16 cellular contexts compared by ENCODE assay signal in genomic region chr13:97296740-97297139, GRCh38.
DNase-seq lines count a peak whose midpoint lies in the region; ATAC-seq and TF ChIP-seq lines count a peak whose summit lies in the region.
"Had no signal": no experiment of that assay in that cellular context is flagged by ENCODE, and none has a peak within 500 bp of the region (broad histone marks: within the 10 kb centered on the region; RNA-seq: fewer than 3 reads in every experiment).

No MANE protein-coding gene starts in this region.

- H3K79me2 ChIP-seq in fibroblast of lung (ENCODE audit: control insufficient read depth, insufficient read depth, low read length), result peaks cover 34% of the 10 kb centered on the region

- peak overlapping the region; percentile 100 for H3K27ac ChIP-seq in Panc1 (ENCODE audit: low read length)
- H3K27ac ChIP-seq in fibroblast of lung (ENCODE audit: insufficient read depth, low read length), result peak overlapping the region; percentile 86
- H3K27ac ChIP-seq in transverse colon, result peak overlapping the region in 3 of 4 donors; percentile 0 to 70 (median 30)
- H3K27ac ChIP-seq: BLaER1 had no signal

- TF ChIP-seq POLR2A in transverse colon (IDR thresholded peaks at IDR 0.05), result no peak

- no peaks in the 10 kb centered on the region for H4K20me1 ChIP-seq in fibroblast of lung (ENCODE audit: control insufficient read depth, extremely low read depth, insufficient read depth, low read length)

- TF ChIP-seq CTCF in Panc1 (IDR thresholded peaks at IDR 0.05), result no peak
- no peak for TF ChIP-seq CTCF in fibroblast of lung (conservative IDR thresholded peaks at IDR 0.05 in 1 of 2, IDR thresholded peaks at IDR 0.05 in 1 of 2; ENCODE audit: low read depth in 1 of 2, low read length in 2 of 2)
- TF ChIP-seq CTCF in mucosa of descending colon (IDR thresholded peaks at IDR 0.05), result no peak
- no peak for TF ChIP-seq CTCF in transverse colon (IDR thresholded peaks at IDR 0.05)

- H3K9me3 ChIP-seq in Panc1 (ENCODE audit: control insufficient read depth, insufficient read depth, low read depth, low read length) (no peaks in the 10 kb centered on the region), fibroblast of lung (ENCODE audit: control insufficient read depth, insufficient read depth, low read depth, low read length) (no peaks in the 10 kb centered on the region), mucosa of descending colon (no peaks in the 10 kb centered on the region), transverse colon (no peaks in the 10 kb centered on the region)
- H3K9me3 ChIP-seq: BLaER1 had no signal

- no peak overlapping the region for H3K4me2 ChIP-seq in fibroblast of lung (ENCODE audit: extremely low read depth, insufficient read depth, low read length)
- H3K4me2 ChIP-seq: BLaER1, GM23338 had no signal

- BruUV-seq in Panc1 (replicated peaks; lab: Mats Ljungman, UMichigan), result no TSS peak

- no peak overlapping the region for H3K4me3 ChIP-seq in Panc1 (ENCODE audit: low read depth in 2 of 2, low read length in 2 of 2)
- no peak overlapping the region for H3K4me3 ChIP-seq in fibroblast of lung (replicated peaks in 1 of 4; ENCODE audit: control extremely low read depth in 1 of 4, insufficient read depth in 1 of 4, low read depth in 3 of 4, low read length in 4 of 4)
- H3K4me3 ChIP-seq in mucosa of descending colon, result no peak overlapping the region
- H3K4me3 ChIP-seq in transverse colon, result no peak overlapping the region
- H3K4me3 ChIP-seq: BLaER1, GM23338 had no signal

- in situ Hi-C loops in Panc1 (cut with HindIII; ENCODE audit: low pct_unique_long_range_greater_than_20kb, low sequenced_read_pairs), result no loop called here
- in situ Hi-C loops in transverse colon (cut with MboI; ENCODE audit: low pct_ligation_motif_present in 1 of 4, low pct_unique_long_range_greater_than_20kb in 1 of 4, low sequenced_read_pairs in 3 of 4), result no loop called here

- POLR2A ChIA-PET in Panc1 (lab: Charles Lee), result interaction anchor here (0.7 kb wide), 1 partner anchor 61 kb away, joined by 17 read pairs; no protein-coding TSS in a partner anchor

- no peak overlapping the region for H3K9ac ChIP-seq in fibroblast of lung (ENCODE audit: insufficient read depth, low read length)
- H3K9ac ChIP-seq: BLaER1 had no signal

- peaks cover 75% of the 10 kb centered on the region for H3K4me1 ChIP-seq in Panc1 (ENCODE audit: control insufficient read depth, insufficient read depth, low read length)
- peaks cover 16% of the 10 kb centered on the region for H3K4me1 ChIP-seq in fibroblast of lung (ENCODE audit: control insufficient read depth, extremely low read depth, insufficient read depth, low read length)
- H3K4me1 ChIP-seq in mucosa of descending colon (ENCODE audit: low read depth), result peaks cover under 1% of the 10 kb centered on the region
- H3K4me1 ChIP-seq in transverse colon, result peaks cover 14 to 49% (median 22%) of the 10 kb centered on the region in 4 donors

- CTCF ChIA-PET in Panc1 (lab: Charles Lee), result no interaction called here

- ATAC-seq in Panc1 (no peak), mucosa of descending colon (peak; percentile 18), GM21825 (IDR thresholded peaks at IDR 0.05; ENCODE audit: unreplicated experiment) (no peak), GM21717 (IDR thresholded peaks at IDR 0.05; ENCODE audit: unreplicated experiment) (no peak)
- ATAC-seq: GM23338 had no signal

- H3K36me3 ChIP-seq in Panc1 (ENCODE audit: control insufficient read depth, insufficient read depth, low read length), result peaks cover 2% of the 10 kb centered on the region; the same call in 1 of the 2 replicates
- peaks cover 2% of the 10 kb centered on the region for H3K36me3 ChIP-seq in fibroblast of lung (ENCODE audit: control insufficient read depth, insufficient read depth, low read length)
- H3K36me3 ChIP-seq in mucosa of descending colon (ENCODE audit: low read depth), result no peaks in the 10 kb centered on the region
- no peaks in the 10 kb centered on the region for H3K36me3 ChIP-seq in transverse colon

- TF ChIP-seq EP300 in transverse colon (IDR thresholded peaks at IDR 0.05; ENCODE audit: low read depth), result no peak

- no peak overlapping the region for H2AFZ ChIP-seq in fibroblast of lung (ENCODE audit: low read length)
- H2AFZ ChIP-seq: GM23338 had no signal

- intact Hi-C loops in Panc1 (cut with micrococcal nuclease; ENCODE audit: unreplicated experiment) (no loop called here), mucosa of descending colon (cut with DNase I, micrococcal nuclease) (no loop called here), transverse colon (cut with DNase I; ENCODE audit: low total_unique reads) (loop anchor here (5.0 kb wide), 1 partner anchor 136 kb away; the partner anchor contains the start of gene RAP2A)

- H3K27me3 ChIP-seq in Panc1 (ENCODE audit: control insufficient read depth, insufficient read depth, low read length) (no peaks in the 10 kb centered on the region), fibroblast of lung (ENCODE audit: control insufficient read depth, insufficient read depth, low read length) (no peaks in the 10 kb centered on the region), transverse colon (no peaks in the 10 kb centered on the region)
- H3K27me3 ChIP-seq: BLaER1 had no signal

- DNase-seq in Panc1 (ENCODE audit: low read depth, low spot score) (no peak), fibroblast of lung (ENCODE audit: low read depth in 2 of 2) (no peak), mucosa of descending colon (no peak), transverse colon (no peak), NCI-H2029 (lab: John Stamatoyannopoulos, UW) (no peak)
- DNase-seq: COR-L47, NCI-H1105 treated with DMSO at 0.1 percent for 48 hours, NCI-H1930, NCI-H2171 treated with DMSO at 0.1 percent for 48 hours, NCI-H510A, NCI-H82, SHP77 treated with DMSO at 0.1 percent for 48 hours had no signal

Comparison
In these comparisons a context has a peak if more than half of its experiments do, and no peak if none do; other contexts are left out.
1. H3K27ac ChIP-seq: peak in every context shown above with its lines; median percentile 100 in Panc1; 86 in fibroblast of lung; 30 in transverse colon.